11 cellular contexts compared by ENCODE assay signal in the genomic region with DNA sequence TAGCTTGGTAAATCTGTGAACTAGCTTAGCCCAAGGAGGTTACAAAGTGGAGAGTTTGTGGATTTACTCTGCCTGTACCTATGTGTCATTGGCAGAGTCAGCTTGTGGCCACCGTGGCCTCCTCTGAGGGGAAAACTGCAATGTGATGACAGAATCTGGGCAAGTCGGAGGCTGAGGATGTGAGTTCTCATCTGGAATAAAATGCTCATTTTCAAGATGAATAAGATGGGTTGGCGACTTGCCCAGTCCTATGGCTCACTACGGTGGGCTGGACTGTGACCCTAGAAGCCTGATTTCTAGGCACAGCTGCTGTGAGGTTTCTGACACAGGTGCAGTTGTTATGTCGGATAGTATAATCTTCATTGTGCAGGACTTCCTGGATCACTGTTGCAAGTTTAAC.
A peak's percentile ranks its signal among the peaks of the same experiment; 100 is the strongest.
DNase-seq lines count a peak whose midpoint lies in the region; ATAC-seq and TF ChIP-seq lines count a peak whose summit lies in the region.
"Had no signal": no experiment of that assay in that cellular context is flagged by ENCODE, and none has a peak within 500 bp of the region (broad histone marks: within the 10 kb centered on the region; RNA-seq: fewer than 3 reads in every experiment).

No MANE protein-coding gene starts in this region.

- H3K4me3 ChIP-seq in DND-41 (ENCODE audit: low read depth in 1 of 2, low read length in 2 of 2) (no peak overlapping the region), astrocyte of the spinal cord (ENCODE audit: low read depth, low read length) (no peak overlapping the region)

- H3K9me3 ChIP-seq in DND-41 (ENCODE audit: insufficient read depth, low read length, severe bottlenecking), result no peaks in the 10 kb centered on the region

- H3K27ac ChIP-seq in DND-41 (ENCODE audit: low read length), result no peak overlapping the region

- no peaks in the 10 kb centered on the region for H3K36me3 ChIP-seq in DND-41 (ENCODE audit: insufficient read depth, low read length)

- H3K9ac ChIP-seq in DND-41 (ENCODE audit: low read depth, low read length), result no peak overlapping the region

- ATAC-seq in DND-41 (ENCODE audit: insufficient read depth, low read depth) (0 out of 3 replicates have a peak, but pooled peaks have one; percentile 27), HG02884 (IDR thresholded peaks at IDR 0.05; ENCODE audit: unreplicated experiment) (no peak)
- ATAC-seq: naive thymus-derived CD4-positive, alpha-beta T cell had no signal

- DNase-seq in DND-41 (no peak), HT1080 (ENCODE audit: low read depth) (peak; percentile 68), astrocyte of the spinal cord (ENCODE audit: low read depth, low spot score) (peak; percentile 81), DMS53 (lab: John Stamatoyannopoulos, UW) (no peak), NCI-H526 (lab: John Stamatoyannopoulos, UW) (no peak), SW480 (ENCODE audit: low spot score) (no peak)
- DNase-seq in stimulated activated CD4-positive, alpha-beta T cell treated with anti-CD3 and anti-CD28 coated beads, Interleukin-15, amount 100 ng/mL, for 24 hours, result peak; percentile 60
- DNase-seq: naive thymus-derived CD4-positive, alpha-beta T cell; NCI-H2081 treated with DMSO at 0.1 percent for 48 hours; RPMI8226 had no signal

- no peaks in the 10 kb centered on the region for H3K79me2 ChIP-seq in DND-41 (ENCODE audit: insufficient read depth, low read length)

- no peak for TF ChIP-seq CTCF in DND-41 (IDR thresholded peaks at IDR 0.05; ENCODE audit: borderline replicate concordance, extremely low read depth, low read length, poor library complexity, severe bottlenecking)
- TF ChIP-seq CTCF in astrocyte of the spinal cord (IDR thresholded peaks at IDR 0.05; ENCODE audit: low read depth, low read length), result no peak

- H2AFZ ChIP-seq in DND-41 (ENCODE audit: low read depth, low read length), result no peak overlapping the region

- H4K20me1 ChIP-seq in DND-41 (ENCODE audit: insufficient read depth, low read length), result no peaks in the 10 kb centered on the region; the same call in 1 of the 2 replicates

- H3K4me1 ChIP-seq in DND-41 (ENCODE audit: insufficient read depth, low read length), result no peaks in the 10 kb centered on the region

- H3K4me2 ChIP-seq in DND-41 (ENCODE audit: insufficient read depth, low read length), result no peak overlapping the region

- in situ Hi-C loops in astrocyte of the spinal cord (cut with HindIII; ENCODE audit: low sequenced_read_pairs), result no loop called here

- H3K27me3 ChIP-seq in DND-41 (ENCODE audit: insufficient read depth, low read length, poor library complexity), result peaks cover 29% of the 10 kb centered on the region

Comparison
In these comparisons a context has a peak if more than half of its experiments do, and no peak if none do; other contexts are left out.
1. DNase-seq: peak in HT1080 (single experiment), astrocyte of the spinal cord (single experiment) and stimulated activated CD4-positive, alpha-beta T cell treated with anti-CD3 and anti-CD28 coated beads, Interleukin-15, amount 100 ng/mL, for 24 hours (single experiment); none in DND-41 (single experiment), DMS53 (single experiment), NCI-H526 (0 of 2) and SW480 (single experiment).